9 cellular contexts compared by ENCODE assay signal in the genomic region with DNA sequence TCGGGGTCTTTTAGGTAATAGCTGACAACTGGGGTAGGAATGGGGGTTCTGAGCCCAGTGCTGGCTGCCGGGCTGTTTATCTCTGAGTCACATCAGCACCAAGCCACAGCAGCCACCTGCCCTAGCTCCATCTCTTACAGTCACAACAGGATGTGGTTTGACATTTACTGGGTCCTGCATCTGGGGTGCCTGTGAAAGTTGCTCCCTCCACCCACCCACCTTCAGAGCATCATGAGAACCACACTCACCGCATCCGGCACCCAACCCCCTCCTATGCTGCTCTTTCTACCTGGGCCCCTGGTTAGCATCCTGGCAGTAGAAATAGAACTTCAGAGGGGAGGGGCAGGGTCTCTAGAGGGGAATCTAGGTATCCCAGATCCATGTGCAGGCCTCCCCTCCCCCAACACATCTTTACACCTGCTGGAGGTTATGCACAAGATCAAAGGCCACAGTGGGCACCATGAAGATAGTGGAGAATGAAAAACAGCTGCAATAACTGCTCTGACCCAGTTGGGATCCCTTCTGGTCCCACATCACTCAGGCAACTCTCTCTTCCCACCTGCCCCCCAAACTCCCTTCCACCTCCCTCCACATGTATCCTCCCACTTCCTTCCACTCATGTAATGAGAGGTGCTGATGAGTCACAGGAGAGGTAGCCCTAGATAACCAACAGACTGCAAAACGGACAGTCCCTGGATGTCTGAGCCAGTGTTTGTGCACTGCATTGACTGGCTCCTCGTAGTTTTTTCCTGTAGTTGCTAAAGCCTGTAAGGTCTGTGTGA. TPM values are rescaled to one million over a fixed set of nuclear protein-coding genes. Genes with fewer than 3 reads are reported as not detected.
DNase-seq lines count a peak whose midpoint lies in the region; ATAC-seq and TF ChIP-seq lines count a peak whose summit lies in the region.
"Had no signal": no experiment of that assay in that cellular context is flagged by ENCODE, and none has a peak within 500 bp of the region (broad histone marks: within the 10 kb centered on the region; RNA-seq: fewer than 3 reads in every experiment).

No MANE protein-coding gene starts in this region.

- H3K4me1 ChIP-seq in Loucy (ENCODE audit: insufficient read depth, low read length, poor library complexity, severe bottlenecking): peaks cover 95% of the 10 kb centered on the region
- no peaks in the 10 kb centered on the region for H3K4me1 ChIP-seq in upper lobe of left lung

- peak in 1 of 4 donors; percentile 56 for TF ChIP-seq POLR2A in upper lobe of left lung (IDR thresholded peaks at IDR 0.05)

- no peaks in the 10 kb centered on the region; the same call in 1 of the 2 replicates for H3K36me3 ChIP-seq in Loucy (ENCODE audit: insufficient read depth, low read length)
- H3K36me3 ChIP-seq in upper lobe of left lung: no peaks in the 10 kb centered on the region
- H3K36me3 ChIP-seq in MG63: no peaks in the 10 kb centered on the region
- H3K36me3 ChIP-seq: heart left ventricle had no signal

- H3K27ac Mint-ChIP-seq in memory B cell: peak overlapping the region; percentile 99

- H3K4me1 Mint-ChIP-seq in memory B cell: peaks cover 76% of the 10 kb centered on the region

- TF ChIP-seq EP300 in upper lobe of left lung (IDR thresholded peaks at IDR 0.05): peak in 1 of 4 donors; percentile 4

- H3K4me2 ChIP-seq in Loucy (ENCODE audit: low read depth, low read length, poor library complexity, severe bottlenecking): peak overlapping the region; percentile 100

- H3F3A ChIP-seq in Loucy (ENCODE audit: low read depth): peaks cover 33% of the 10 kb centered on the region

- ATAC-seq in GM21576 (IDR thresholded peaks at IDR 0.05; ENCODE audit: unreplicated experiment) (peak; percentile 87), memory B cell (ENCODE audit: low read depth) (peak; percentile 88), upper lobe of left lung (ENCODE audit: low FRiP score in 2 of 2) (peak; percentile 47 to 51)

- no peaks in the 10 kb centered on the region for H3K27me3 Mint-ChIP-seq in memory B cell

- H3K9me3 ChIP-seq in Loucy (ENCODE audit: insufficient read depth, low read depth, low read length): no peaks in the 10 kb centered on the region
- no peaks in the 10 kb centered on the region for H3K9me3 ChIP-seq in upper lobe of left lung
- no peaks in the 10 kb centered on the region for H3K9me3 ChIP-seq in MG63
- H3K9me3 ChIP-seq: heart left ventricle had no signal

- no peaks in the 10 kb centered on the region for H3K27me3 ChIP-seq in Loucy (ENCODE audit: insufficient read depth, low read length, poor library complexity, severe bottlenecking)
- H3K27me3 ChIP-seq in upper lobe of left lung: no peaks in the 10 kb centered on the region
- 0 out of 2 replicates have a peak, but pooled peaks cover 2% of the 10 kb centered on the region for H3K27me3 ChIP-seq in MG63

- H3K9me2 ChIP-seq in Loucy (replicated peaks; ENCODE audit: low read depth, low read length): no peaks in the 10 kb centered on the region

- no peak overlapping the region for H2AFZ ChIP-seq in Loucy (ENCODE audit: low read length)

- no peak for TF ChIP-seq CTCF in Loucy (conservative IDR thresholded peaks at IDR 0.05; ENCODE audit: low read length)
- TF ChIP-seq CTCF in upper lobe of left lung (IDR thresholded peaks at IDR 0.05): no peak

- peak overlapping the region in 2 of 4 donors; percentile 31 to 61 for H3K27ac ChIP-seq in upper lobe of left lung

- H3K9me3 Mint-ChIP-seq in memory B cell: no peaks in the 10 kb centered on the region

- H3K79me2 ChIP-seq in Loucy (ENCODE audit: insufficient read depth, low read length): peaks cover 60% of the 10 kb centered on the region

- 48 to 62% methylated on average over 6 of the region's 6 CpGs for WGBS in upper lobe of left lung, 2 donors

- H3K4me3 ChIP-seq in Loucy (ENCODE audit: low read length, poor library complexity, severe bottlenecking) (peak overlapping the region; percentile 70), upper lobe of left lung (no peak overlapping the region), MG63 (no peak overlapping the region)

- no peaks in the 10 kb centered on the region for H4K20me1 ChIP-seq in Loucy (ENCODE audit: insufficient read depth, low read length, poor library complexity, severe bottlenecking)

- DNase-seq in ELR (ENCODE audit: low read depth) (peak; percentile 69), memory B cell (ENCODE audit: low spot score in 2 of 2) (peak; percentile 73 to 83), upper lobe of left lung (peak in 1 of 2 donors; percentile 51), kidney glomerular epithelial cell (lab: John Stamatoyannopoulos, UW) (no peak), MG63 (no peak)
- peak; percentile 93 to 94 for DNase-seq in activated T-cell treated with anti-CD3 and anti-CD28 coated beads, Interleukin-2, amount 50 U/mL, for 48 hours
- DNase-seq: heart left ventricle had no signal

- peaks cover 11% of the 10 kb centered on the region for H3K36me3 Mint-ChIP-seq in memory B cell

- peak overlapping the region; percentile 100 for H3K9ac ChIP-seq in Loucy (ENCODE audit: low read depth, low read length, poor library complexity, severe bottlenecking)

- peak overlapping the region; percentile 53 for H3K4me3 Mint-ChIP-seq in memory B cell

RNA-seq across cellular contexts. Expression of a gene that starts 38.2 kb away (rescaled TPM):
- 10 to 100 TPM in 2 of 6 donors, not detected in 4; 34.2 to 64.5 TPM for total RNA-seq in upper lobe of left lung
- total RNA-seq in MG63 (2014; rRNA removed; shearing (Covaris generic); ENCODE audit: low replicate concordance): not detected in 2 replicates

RNA-seq across cellular contexts. Expression of a gene that starts 45.9 kb away (rescaled TPM):
- 10 to 100 TPM in 3 of 6 donors, 1 to 10 TPM in 3; 5.7 to 34.6 (median 10.0) TPM for total RNA-seq in upper lobe of left lung
- 0.96 and 3.6 TPM in 2 replicates for total RNA-seq in MG63 (2014; rRNA removed; shearing (Covaris generic); ENCODE audit: low replicate concordance)

RNA-seq across cellular contexts. Expression of a gene that starts 59.7 kb away (rescaled TPM):
- total RNA-seq in upper lobe of left lung: 10 to 100 TPM in 1 of 6 donors, 1 to 10 TPM in 1, not detected in 4; 9.8 to 20.6 TPM
- total RNA-seq in MG63 (2014; rRNA removed; shearing (Covaris generic); ENCODE audit: low replicate concordance): not detected in 2 replicates

Comparison
In these comparisons a context has a peak if more than half of its experiments do, and no peak if none do; other contexts are left out.
1. DNase-seq: peak in ELR (single experiment), activated T-cell treated with anti-CD3 and anti-CD28 coated beads, Interleukin-2, amount 50 U/mL, for 48 hours (2 of 2) and memory B cell (2 of 2); none in kidney glomerular epithelial cell (single experiment) and MG63 (single experiment).
2. Peak in every context shown above with its lines, with median percentiles within 50 percentile points of each other: ATAC-seq.